Comparison of ENCODE assay signal across 11 cellular contexts in the genomic region with DNA sequence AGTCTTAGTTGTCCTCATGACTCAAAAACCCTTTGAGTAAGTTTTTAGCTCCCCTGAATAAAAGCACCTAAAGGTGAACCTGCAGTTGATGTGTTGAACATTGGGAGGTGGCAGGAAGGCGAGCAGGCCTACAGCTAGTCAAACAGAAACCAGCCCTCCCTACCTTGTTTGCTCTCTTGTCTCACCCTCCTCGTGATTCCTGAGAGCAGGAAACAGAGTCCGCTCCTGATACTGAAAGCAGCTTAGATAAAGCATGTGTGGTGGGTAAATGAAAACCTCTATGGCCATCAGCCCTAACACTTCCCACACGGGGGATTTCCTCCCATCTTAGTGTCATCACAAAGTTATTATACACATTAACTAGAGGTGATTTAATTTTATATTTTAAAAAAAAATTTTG.
DNase-seq lines count a peak whose midpoint lies in the region; ATAC-seq and FAIRE-seq lines count a peak whose summit lies in the region.
"Had no signal": no experiment of that assay in that cellular context is flagged by ENCODE, and none has a peak within 500 bp of the region (broad histone marks: within the 10 kb centered on the region; RNA-seq: fewer than 3 reads in every experiment).

No MANE protein-coding gene starts in this region.

- peak; percentile 30 for DNase-seq in DMS153 treated with DMSO at 0.1 percent for 48 hours (lab: John Stamatoyannopoulos, UW; ENCODE audit: unreplicated experiment)
- DNase-seq in iPS-NIHi7 (ENCODE audit: extremely low spot score) = no peak
- no peak for DNase-seq in RCC 7860 (ENCODE audit: low spot score)
- no peak for DNase-seq in stimulated activated CD4-positive, alpha-beta T cell treated with anti-CD3 and anti-CD28 coated beads, Interleukin-2, amount 100 ng/mL, for 48 hours
- no peak for DNase-seq in NCI-H526 treated with DMSO at 0.1 percent for 48 hours (lab: John Stamatoyannopoulos, UW)
- DNase-seq: aorta, foreskin keratinocyte, natural killer cell had no signal

- ATAC-seq in GM18907 (IDR thresholded peaks at IDR 0.05; ENCODE audit: unreplicated experiment) (peak; percentile 85), HG02678 (IDR thresholded peaks at IDR 0.05; ENCODE audit: unreplicated experiment) (peak; percentile 76), HG03575 (IDR thresholded peaks at IDR 0.05; ENCODE audit: extremely low read depth, insufficient number of reproducible peaks, low FRiP score, unreplicated experiment) (peak; percentile 62)

- FAIRE-seq in RCC 7860 (lab: Jason Lieb, UNC) = no peak
